Comparison of ENCODE assay signal across 8 cellular contexts in the genomic region with DNA sequence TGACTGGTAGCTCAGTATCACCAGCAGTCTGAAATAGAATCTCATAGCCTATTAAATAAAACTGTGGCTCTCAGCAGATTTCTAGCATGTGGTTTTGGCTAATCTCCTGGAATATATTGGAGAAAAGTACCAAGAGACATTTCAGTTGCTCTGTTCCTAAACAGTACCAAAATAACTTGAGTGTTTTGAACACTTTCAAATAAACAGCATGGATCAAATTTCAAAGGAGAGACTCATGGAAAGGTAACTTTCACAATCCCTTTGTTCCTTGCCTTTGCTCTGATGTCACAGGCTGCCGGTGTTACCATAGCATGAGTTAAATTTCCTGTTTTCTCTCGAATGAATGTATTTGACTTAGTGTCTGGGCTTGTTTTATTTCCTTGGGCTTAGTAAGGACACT. TPM values are rescaled to one million over a fixed set of nuclear protein-coding genes. Genes with fewer than 3 reads are reported as not detected.
DNase-seq lines count a peak whose midpoint lies in the region; ATAC-seq and TF ChIP-seq lines count a peak whose summit lies in the region.

No MANE protein-coding gene starts in this region.

- H3K27ac ChIP-seq in SK-N-MC (peak overlapping the region; percentile 97), ovary (no peak overlapping the region)

- no peak for TF ChIP-seq POLR2A in ovary (IDR thresholded peaks at IDR 0.05)

- H3K36me3 ChIP-seq in SK-N-MC (ENCODE audit: insufficient read depth, low read length), result peaks cover 14% of the 10 kb centered on the region
- H3K36me3 ChIP-seq in ovary, result no peaks in the 10 kb centered on the region

- H3K9me3 ChIP-seq in SK-N-MC (ENCODE audit: low read depth, low read length) (no peaks in the 10 kb centered on the region), ovary (no peaks in the 10 kb centered on the region)

- intact Hi-C loops in ovary (cut with DNase I), result no loop called here

- peak; percentile 14 for DNase-seq in NOMO-1 treated with DMSO at 0.1 percent for 48 hours (lab: John Stamatoyannopoulos, UW; ENCODE audit: unreplicated experiment)
- no peak for DNase-seq in NOMO-1 treated with dmso at 0.1 percent for 144 hours (lab: John Stamatoyannopoulos, UW; ENCODE audit: unreplicated experiment)
- DNase-seq in SK-N-MC (ENCODE audit: low read depth, low spot score), result peak; percentile 66
- peak; percentile 72 for DNase-seq in fibroblast of pulmonary artery (ENCODE audit: low read depth)
- DNase-seq in stromal cell of bone marrow (ENCODE audit: low read depth), result peak; percentile 44
- DNase-seq in ovary, result no peak
- no peak for DNase-seq in NCI-H446 (lab: John Stamatoyannopoulos, UW)

- H3K4me3 ChIP-seq in SK-N-MC (peak overlapping the region; percentile 72), fibroblast of pulmonary artery (replicated peaks; ENCODE audit: low read depth, low read length) (no peak overlapping the region), ovary (no peak overlapping the region)

- TF ChIP-seq CTCF in fibroblast of pulmonary artery (IDR thresholded peaks at IDR 0.05; ENCODE audit: low read length, missing control alignments) (no peak), ovary (IDR thresholded peaks at IDR 0.05) (no peak)

- H3K4me1 ChIP-seq in ovary (ENCODE audit: insufficient read depth), result peaks cover 2% of the 10 kb centered on the region

- H3K9ac ChIP-seq in SK-N-MC (ENCODE audit: insufficient read length), result peak overlapping the region; percentile 71

- 38 to 54% (median 42%) methylated on average over 2 of the region's 2 CpGs for WGBS in ovary, 3 donors

- no peak for ATAC-seq in HG03342 (IDR thresholded peaks at IDR 0.05; ENCODE audit: unreplicated experiment)

- no peak for TF ChIP-seq EP300 in ovary (IDR thresholded peaks at IDR 0.05)

- H3K27me3 ChIP-seq in ovary, result no peaks in the 10 kb centered on the region

RNA-seq across cellular contexts. Expression of gene ARG2, which starts 3.4 kb away (rescaled TPM):
- total RNA-seq in ovary, result 10 to 100 TPM in 4 of 7 donors, 1 to 10 TPM in 3; 1.4 to 33.7 (median 10.5) TPM
- polyA plus RNA-seq in ovary, result 1 to 10 TPM; 2.9 to 3.9 TPM

RNA-seq across cellular contexts. Expression of gene PIGH, which starts 23.0 kb away (rescaled TPM):
- 10 to 100 TPM; 21.9 to 32.5 (median 30.2) TPM for total RNA-seq in ovary
- 10 to 100 TPM; 24.4 to 35.2 TPM for polyA plus RNA-seq in ovary

RNA-seq across cellular contexts. Expression of gene VTI1B, which starts 51.3 kb away (rescaled TPM):
- 10 to 100 TPM; 34.6 to 76.5 (median 64.7) TPM for total RNA-seq in ovary
- 10 to 100 TPM; 41.6 to 93.1 TPM for polyA plus RNA-seq in ovary

Comparison
In these comparisons a context has a peak if more than half of its experiments do, and no peak if none do; other contexts are left out.
1. DNase-seq: peak in NOMO-1 treated with DMSO at 0.1 percent for 48 hours (single experiment), SK-N-MC (single experiment), fibroblast of pulmonary artery (single experiment) and stromal cell of bone marrow (single experiment); none in NOMO-1 treated with dmso at 0.1 percent for 144 hours (single experiment), ovary (0 of 5) and NCI-H446 (0 of 2).